ENCODE assay signal across 21 cellular contexts in the genomic region with DNA sequence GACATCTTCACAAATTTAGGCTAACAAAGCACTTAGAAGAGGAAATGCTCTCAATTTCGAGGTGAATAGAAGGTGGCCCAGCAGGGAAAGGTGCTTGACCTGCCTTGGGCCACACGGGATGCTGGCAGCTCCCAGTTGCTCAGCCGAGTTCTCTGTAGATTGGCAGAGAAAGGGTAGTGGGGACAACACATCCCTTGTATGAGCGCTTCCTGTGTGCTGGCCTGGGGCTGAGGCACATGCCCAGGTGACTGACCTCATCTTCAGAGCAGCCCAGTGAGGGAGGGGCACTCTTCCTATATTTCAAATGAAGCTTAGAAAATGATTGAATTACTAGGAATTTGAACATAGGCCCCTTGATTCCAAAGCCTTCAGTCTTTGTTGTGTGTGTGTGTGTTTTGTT.
"Had no signal": no experiment of that assay in that cellular context is flagged by ENCODE, and none has a peak within 500 bp of the region (broad histone marks: within the 10 kb centered on the region; RNA-seq: fewer than 3 reads in every experiment).

No MANE protein-coding gene starts in this region.

- DNase-seq: activated B cell treated with CpG ODN at 0.5 μM for 24 hours; activated CD4-positive, alpha-beta memory T cell treated with anti-CD3 and anti-CD28 coated beads for 36 hours; activated CD4-positive, alpha-beta T cell treated with anti-CD3 and anti-CD28 coated beads for 4 hours; activated naive CD4-positive, alpha-beta T cell treated with anti-CD3 and anti-CD28 coated beads for 36 hours; activated T-cell treated with anti-CD3 and anti-CD28 coated beads, Interleukin-2, amount 50 U/mL, for 24 hours; anterior cingulate cortex; brain microvascular endothelial cell; cerebellar nuclear complex; cortex of kidney; immature natural killer cell; lower lobe of right lung; natural killer cell; T-cell; T-helper 9 cell had no signal

- H3K4me3 Mint-ChIP-seq: activated B cell treated with CpG ODN at 0.5 μM for 24 hours; activated CD4-positive, alpha-beta memory T cell treated with anti-CD3 and anti-CD28 coated beads for 36 hours; activated naive CD4-positive, alpha-beta T cell treated with anti-CD3 and anti-CD28 coated beads for 36 hours; activated T-cell treated with anti-CD3 and anti-CD28 coated beads, Interleukin-2, amount 50 U/mL, for 24 hours; immature natural killer cell; natural killer cell; stimulated activated naive CD8-positive, alpha-beta T cell treated with anti-CD3 and anti-CD28 coated beads, Interleukin-15, Interleukin-2, amounts not matched to agents 100 ng/mL and 50 ng/mL, for 24 hours; T-cell had no signal

- ATAC-seq: lower lobe of right lung, natural killer cell, T-cell had no signal

- H3K27ac ChIP-seq: brain microvascular endothelial cell, lower lobe of right lung, neutrophil, SK-N-MC, skin epidermis, tibial nerve had no signal

- H3K9me3 ChIP-seq: lower lobe of right lung, neutrophil, tibial nerve had no signal

- H3K27me3 ChIP-seq: brain microvascular endothelial cell, neutrophil, tibial nerve had no signal

- H3K9me3 Mint-ChIP-seq: activated B cell treated with CpG ODN at 0.5 μM for 24 hours; activated CD4-positive, alpha-beta memory T cell treated with anti-CD3 and anti-CD28 coated beads for 36 hours; activated naive CD4-positive, alpha-beta T cell treated with anti-CD3 and anti-CD28 coated beads for 36 hours; activated T-cell treated with anti-CD3 and anti-CD28 coated beads, Interleukin-2, amount 50 U/mL, for 24 hours; immature natural killer cell; natural killer cell; stimulated activated naive CD8-positive, alpha-beta T cell treated with anti-CD3 and anti-CD28 coated beads, Interleukin-15, Interleukin-2, amounts not matched to agents 100 ng/mL and 50 ng/mL, for 24 hours; T-cell had no signal

- H3K4me1 Mint-ChIP-seq: immature natural killer cell had no signal

- H3K4me3 ChIP-seq: lower lobe of right lung, SK-N-MC, skin epidermis, tibial nerve had no signal

- H3K27ac Mint-ChIP-seq: activated B cell treated with CpG ODN at 0.5 μM for 24 hours; activated CD4-positive, alpha-beta memory T cell treated with anti-CD3 and anti-CD28 coated beads for 36 hours; activated naive CD4-positive, alpha-beta T cell treated with anti-CD3 and anti-CD28 coated beads for 36 hours; activated T-cell treated with anti-CD3 and anti-CD28 coated beads, Interleukin-2, amount 50 U/mL, for 24 hours; immature natural killer cell; natural killer cell; stimulated activated naive CD8-positive, alpha-beta T cell treated with anti-CD3 and anti-CD28 coated beads, Interleukin-15, Interleukin-2, amounts not matched to agents 100 ng/mL and 50 ng/mL, for 24 hours had no signal

- H3K36me3 ChIP-seq: neutrophil had no signal

- H3K27me3 Mint-ChIP-seq: activated B cell treated with CpG ODN at 0.5 μM for 24 hours; activated CD4-positive, alpha-beta memory T cell treated with anti-CD3 and anti-CD28 coated beads for 36 hours; activated T-cell treated with anti-CD3 and anti-CD28 coated beads, Interleukin-2, amount 50 U/mL, for 24 hours; stimulated activated naive CD8-positive, alpha-beta T cell treated with anti-CD3 and anti-CD28 coated beads, Interleukin-15, Interleukin-2, amounts not matched to agents 100 ng/mL and 50 ng/mL, for 24 hours; T-cell had no signal

- H3K36me3 Mint-ChIP-seq: natural killer cell had no signal

- FAIRE-seq: endometrium, frontal cortex had no signal
